In the genomic region with DNA sequence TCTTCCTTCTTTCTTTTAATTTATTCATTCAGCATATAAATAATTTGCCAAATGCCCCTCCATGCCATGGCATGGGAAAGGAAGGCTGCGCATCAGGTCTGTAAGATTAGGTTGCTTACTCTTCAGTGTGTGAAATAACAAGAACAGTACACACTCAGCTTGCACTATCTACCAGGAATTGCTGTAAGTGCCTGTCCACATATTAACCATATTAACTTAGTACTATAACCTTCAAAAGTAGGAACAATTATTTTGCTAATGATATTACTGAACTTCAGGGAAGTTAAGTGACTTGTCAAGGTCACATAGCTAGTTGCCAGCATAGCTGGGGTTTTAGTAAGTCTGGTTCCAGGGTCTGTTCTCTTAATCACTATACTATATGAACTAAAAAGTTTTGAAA, we compare ENCODE assay signal across 28 cellular contexts.
"Had no signal": no experiment of that assay in that cellular context is flagged by ENCODE, and none has a peak within 500 bp of the region (broad histone marks: within the 10 kb centered on the region; RNA-seq: fewer than 3 reads in every experiment).

No MANE protein-coding gene starts in this region.

- H3K36me3 ChIP-seq: stomach, suprapubic skin, thoracic aorta, thyroid gland, tibial artery, tibial nerve, transverse colon, upper lobe of left lung, upper lobe of right lung, uterus, vagina had no signal

- H3K4me1 Mint-ChIP-seq: stimulated activated effector memory CD8-positive, alpha-beta T cell treated with anti-CD3 and anti-CD28 coated beads, Interleukin-12 subunit alpha, Interleukin-12 subunit beta, amount 100 ng/mL, for 72 hours; stimulated activated memory B cell treated with anti-CD40 and anti-IgM and Interleukin-4, amounts not matched to agents 10 μg/mL and 1 μg/mL and 100 μg/mL, for 72 hours; stimulated activated naive B cell treated with anti-CD40 and anti-IgM and Interleukin-4, amounts not matched to agents 10 μg/mL and 1 μg/mL and 100 μg/mL, for 72 hours; stimulated activated naive CD8-positive, alpha-beta T cell treated with anti-CD3 and anti-CD28 coated beads, Interleukin-15, amount 100 ng/mL, for 72 hours had no signal

- H3K4me1 ChIP-seq: stomach, suprapubic skin, testis, thyroid gland, tibial nerve, transverse colon, upper lobe of left lung, upper lobe of right lung, uterus, vagina had no signal

- H3K27ac Mint-ChIP-seq: stimulated activated effector memory CD8-positive, alpha-beta T cell treated with anti-CD3 and anti-CD28 coated beads, Interleukin-12 subunit alpha, Interleukin-12 subunit beta, amount 100 ng/mL, for 72 hours; stimulated activated memory B cell treated with anti-CD40 and anti-IgM and Interleukin-4, amounts not matched to agents 10 μg/mL and 1 μg/mL and 100 μg/mL, for 72 hours; stimulated activated naive B cell treated with anti-CD40 and anti-IgM and Interleukin-4, amounts not matched to agents 10 μg/mL and 1 μg/mL and 100 μg/mL, for 72 hours; stimulated activated naive CD8-positive, alpha-beta T cell treated with anti-CD3 and anti-CD28 coated beads, Interleukin-15, amount 100 ng/mL, for 72 hours; stimulated activated naive CD8-positive, alpha-beta T cell treated with anti-CD3 and anti-CD28 coated beads, Interleukin-15, Interleukin-2, amounts not matched to agents 100 ng/mL and 50 ng/mL, for 24 hours; type B pancreatic cell had no signal

- H3K9me3 Mint-ChIP-seq: stimulated activated effector memory CD8-positive, alpha-beta T cell treated with anti-CD3 and anti-CD28 coated beads, Interleukin-12 subunit alpha, Interleukin-12 subunit beta, amount 100 ng/mL, for 72 hours; stimulated activated memory B cell treated with anti-CD40 and anti-IgM and Interleukin-4, amounts not matched to agents 10 μg/mL and 1 μg/mL and 100 μg/mL, for 72 hours; stimulated activated naive B cell treated with anti-CD40 and anti-IgM and Interleukin-4, amounts not matched to agents 10 μg/mL and 1 μg/mL and 100 μg/mL, for 72 hours; stimulated activated naive CD8-positive, alpha-beta T cell treated with anti-CD3 and anti-CD28 coated beads, Interleukin-15, amount 100 ng/mL, for 72 hours; stimulated activated naive CD8-positive, alpha-beta T cell treated with anti-CD3 and anti-CD28 coated beads, Interleukin-15, Interleukin-2, amounts not matched to agents 100 ng/mL and 50 ng/mL, for 24 hours; type B pancreatic cell had no signal

- FAIRE-seq: urothelium cell line had no signal

- H3K9me3 ChIP-seq: stomach, testis, thoracic aorta, thyroid gland, tibial artery, tibial nerve, transverse colon, upper lobe of left lung, upper lobe of right lung, uterus, vagina had no signal

- H3K36me3 Mint-ChIP-seq: stimulated activated effector memory CD8-positive, alpha-beta T cell treated with anti-CD3 and anti-CD28 coated beads, Interleukin-12 subunit alpha, Interleukin-12 subunit beta, amount 100 ng/mL, for 72 hours; stimulated activated memory B cell treated with anti-CD40 and anti-IgM and Interleukin-4, amounts not matched to agents 10 μg/mL and 1 μg/mL and 100 μg/mL, for 72 hours; stimulated activated naive B cell treated with anti-CD40 and anti-IgM and Interleukin-4, amounts not matched to agents 10 μg/mL and 1 μg/mL and 100 μg/mL, for 72 hours; type B pancreatic cell had no signal

- H3K4me3 Mint-ChIP-seq: stimulated activated effector memory CD8-positive, alpha-beta T cell treated with anti-CD3 and anti-CD28 coated beads, Interleukin-12 subunit alpha, Interleukin-12 subunit beta, amount 100 ng/mL, for 72 hours; stimulated activated memory B cell treated with anti-CD40 and anti-IgM and Interleukin-4, amounts not matched to agents 10 μg/mL and 1 μg/mL and 100 μg/mL, for 72 hours; stimulated activated naive B cell treated with anti-CD40 and anti-IgM and Interleukin-4, amounts not matched to agents 10 μg/mL and 1 μg/mL and 100 μg/mL, for 72 hours; stimulated activated naive CD8-positive, alpha-beta T cell treated with anti-CD3 and anti-CD28 coated beads, Interleukin-15, amount 100 ng/mL, for 72 hours; stimulated activated naive CD8-positive, alpha-beta T cell treated with anti-CD3 and anti-CD28 coated beads, Interleukin-15, Interleukin-2, amounts not matched to agents 100 ng/mL and 50 ng/mL, for 24 hours; type B pancreatic cell had no signal

- ATAC-seq: stimulated activated effector memory CD8-positive, alpha-beta T cell treated with anti-CD3 and anti-CD28 coated beads, Interleukin-12 subunit alpha, Interleukin-12 subunit beta, amount 100 ng/mL, for 72 hours; stimulated activated memory B cell treated with anti-CD40 and anti-IgM and Interleukin-4, amounts not matched to agents 10 μg/mL and 1 μg/mL and 100 μg/mL, for 72 hours; stimulated activated naive B cell treated with anti-CD40 and anti-IgM and Interleukin-4, amounts not matched to agents 10 μg/mL and 1 μg/mL and 100 μg/mL, for 72 hours; stimulated activated naive CD8-positive, alpha-beta T cell treated with anti-CD3 and anti-CD28 coated beads, Interleukin-15, amount 100 ng/mL, for 72 hours; stimulated activated naive CD8-positive, alpha-beta T cell treated with anti-CD3 and anti-CD28 coated beads, Interleukin-15, Interleukin-2, amounts not matched to agents 100 U/mL and 50 U/mL, for 24 hours; upper lobe of right lung had no signal

- DNase-seq: stimulated activated CD4-positive, alpha-beta T cell treated with anti-CD3 and anti-CD28 coated beads, Interleukin-2, amount 100 ng/mL, for 48 hours; stimulated activated CD4-positive, alpha-beta T cell treated with anti-CD3 and anti-CD28 coated beads, Interleukin-4, amount 100 ng/mL, for 1 hour; stimulated activated CD4-positive, alpha-beta T cell treated with anti-CD3 and anti-CD28 coated beads, Interleukin-4, amount 100 ng/mL, for 24 hours; stimulated activated CD4-positive, alpha-beta T cell treated with anti-CD3 and anti-CD28 coated beads, Interleukin-4, amount 100 ng/mL, for 4 hours; stimulated activated CD8-positive, alpha-beta memory T cell treated with anti-CD3 and anti-CD28 coated beads, Interleukin-4, amount 100 ng/mL, for 48 hours; stimulated activated naive B cell treated with anti-CD40 and anti-IgM and Interleukin-4, amounts not matched to agents 10 μg/mL and 1 μg/mL and 100 μg/mL, for 72 hours; stimulated activated naive CD4-positive, alpha-beta T cell; stimulated activated naive CD4-positive, alpha-beta T cell treated with Interleukin-2 at 50 U/mL for 16 hours; stimulated activated naive CD8-positive, alpha-beta T cell treated with anti-CD3 and anti-CD28 coated beads, Interleukin-15, amount 100 ng/mL, for 72 hours; stimulated activated naive CD8-positive, alpha-beta T cell treated with anti-CD3 and anti-CD28 coated beads, Interleukin-15, Interleukin-2, amounts not matched to agents 100 U/mL and 50 U/mL, for 24 hours; stomach; testis; thyroid gland; tibial artery; transverse colon; trophoblast cell; upper lobe of left lung; upper lobe of right lung; uterus had no signal

- H3K27ac ChIP-seq: stomach, suprapubic skin, testis, thoracic aorta, thyroid gland, tibial artery, tibial nerve, transverse colon, upper lobe of left lung, upper lobe of right lung, uterus, vagina had no signal

- H3K4me3 ChIP-seq: stomach, suprapubic skin, testis, thoracic aorta, thyroid gland, tibial artery, tibial nerve, transverse colon, upper lobe of left lung, upper lobe of right lung, uterus, vagina had no signal

- H3K27me3 ChIP-seq: stomach, suprapubic skin, testis, thyroid gland, tibial artery, tibial nerve, transverse colon, upper lobe of left lung, upper lobe of right lung, uterus, vagina had no signal

- H3K27me3 Mint-ChIP-seq: stimulated activated memory B cell treated with anti-CD40 and anti-IgM and Interleukin-4, amounts not matched to agents 10 μg/mL and 1 μg/mL and 100 μg/mL, for 72 hours; stimulated activated naive B cell treated with anti-CD40 and anti-IgM and Interleukin-4, amounts not matched to agents 10 μg/mL and 1 μg/mL and 100 μg/mL, for 72 hours; stimulated activated naive CD8-positive, alpha-beta T cell treated with anti-CD3 and anti-CD28 coated beads, Interleukin-15, amount 100 ng/mL, for 72 hours; stimulated activated naive CD8-positive, alpha-beta T cell treated with anti-CD3 and anti-CD28 coated beads, Interleukin-15, Interleukin-2, amounts not matched to agents 100 ng/mL and 50 ng/mL, for 24 hours; type B pancreatic cell had no signal
